ENCODE assay signal across 8 cellular contexts in the genomic region with DNA sequence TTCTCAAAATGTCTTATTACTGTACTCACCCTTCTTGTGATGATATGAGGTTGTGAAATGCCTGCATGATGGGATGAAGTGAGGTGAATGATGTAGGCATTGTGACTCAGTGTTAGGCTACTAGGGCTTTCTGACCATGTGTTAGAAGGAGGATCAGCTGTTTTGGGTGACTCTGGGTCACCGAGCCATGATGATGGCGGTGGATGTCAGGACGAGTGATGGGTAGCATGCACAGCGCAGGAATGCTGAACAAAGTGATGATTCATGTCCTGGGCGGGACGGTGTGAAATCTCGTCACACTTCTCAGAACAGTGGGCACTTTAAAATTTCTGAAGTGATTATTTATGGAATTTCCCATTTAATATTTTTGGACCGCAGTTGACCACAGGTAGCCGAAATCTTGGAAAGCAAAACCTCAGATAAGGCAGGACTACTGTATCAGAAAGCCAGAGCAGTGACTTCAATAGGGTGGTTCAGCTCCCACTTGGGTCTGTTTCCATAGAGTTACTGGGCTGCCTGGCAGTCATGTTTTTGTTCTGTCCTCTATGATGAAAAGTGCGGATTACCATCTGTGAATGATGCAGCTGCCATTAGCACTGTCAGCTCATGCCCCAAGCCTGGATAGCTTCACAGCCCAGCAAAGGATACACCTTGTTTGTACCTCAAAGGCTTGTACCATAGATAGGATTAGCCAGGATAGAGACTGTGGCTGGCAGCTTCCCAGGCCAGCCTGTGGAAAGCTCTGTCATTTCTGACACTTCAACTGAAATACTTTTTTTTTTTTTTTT. TPM values are rescaled to one million over a fixed set of nuclear protein-coding genes. Genes with fewer than 3 reads are reported as not detected.
A peak's percentile ranks its signal among the peaks of the same experiment; 100 is the strongest.
DNase-seq lines count a peak whose midpoint lies in the region; ATAC-seq and TF ChIP-seq lines count a peak whose summit lies in the region.

No MANE protein-coding gene starts in this region.

- H3K27ac Mint-ChIP-seq in T-helper 2 cell treated with Interferon-gamma antibody and Interleukin-4, amounts not matched to agents 5 μg/mL and 100 μg/mL, for 36 hours, result peak overlapping the region; percentile 71

- TF ChIP-seq CTCF in epithelial cell of proximal tubule (conservative IDR thresholded peaks at IDR 0.05; ENCODE audit: low read depth, low read length) (no peak), spleen (IDR thresholded peaks at IDR 0.05 in 8 of 11, conservative IDR thresholded peaks at IDR 0.05 in 3 of 11) (no peak)

- H3K36me3 Mint-ChIP-seq in T-helper 2 cell treated with Interferon-gamma antibody and Interleukin-4, amounts not matched to agents 5 μg/mL and 100 μg/mL, for 36 hours (ENCODE audit: low read depth), result no peaks in the 10 kb centered on the region

- TF ChIP-seq POLR2A in spleen (IDR thresholded peaks at IDR 0.05), result no peak

- peak overlapping the region in 4 of 8 donors; percentile 35 to 75 (median 60) for H3K27ac ChIP-seq in spleen

- peaks cover 0 to 74% (median 30%) of the 10 kb centered on the region in 6 donors for H3K36me3 ChIP-seq in spleen

- no peaks in the 10 kb centered on the region for H3K9me3 Mint-ChIP-seq in T-helper 2 cell treated with Interferon-gamma antibody and Interleukin-4, amounts not matched to agents 5 μg/mL and 100 μg/mL, for 36 hours

- no peaks in the 10 kb centered on the region for H3K27me3 Mint-ChIP-seq in T-helper 2 cell treated with Interferon-gamma antibody and Interleukin-4, amounts not matched to agents 5 μg/mL and 100 μg/mL, for 36 hours (ENCODE audit: low read depth)

- peaks cover 15% of the 10 kb centered on the region for H3K4me1 Mint-ChIP-seq in T-helper 2 cell treated with Interferon-gamma antibody and Interleukin-4, amounts not matched to agents 5 μg/mL and 100 μg/mL, for 36 hours (ENCODE audit: low read depth)

- ATAC-seq in HG02642 (IDR thresholded peaks at IDR 0.05; ENCODE audit: poor library complexity, unreplicated experiment), result no peak
- no peak for ATAC-seq in HG03565 (IDR thresholded peaks at IDR 0.05; ENCODE audit: unreplicated experiment)

- peak overlapping the region; percentile 20 for H3K4me3 ChIP-seq in epithelial cell of proximal tubule (ENCODE audit: low read depth, low read length)
- H3K4me3 ChIP-seq in spleen, result no peak overlapping the region

- H3K4me1 ChIP-seq in spleen, result peaks cover 0 to 54% (median 21%) of the 10 kb centered on the region in 6 donors

- no peaks in the 10 kb centered on the region for H3K9me3 ChIP-seq in spleen

- H3K4me3 Mint-ChIP-seq in T-helper 2 cell treated with Interferon-gamma antibody and Interleukin-4, amounts not matched to agents 5 μg/mL and 100 μg/mL, for 36 hours, result peak overlapping the region; percentile 1

- 52 to 83% (median 67%) methylated on average over 10 of the region's 10 CpGs for WGBS in spleen, 5 donors

- peak; percentile 98 for DNase-seq in GM04503 (ENCODE audit: low read depth)
- peak; percentile 40 for DNase-seq in T-helper 2 cell treated with Interferon-gamma antibody and Interleukin-4, amounts not matched to agents 5 μg/mL and 100 μg/mL, for 36 hours (ENCODE audit: low spot score)
- DNase-seq in epithelial cell of proximal tubule (ENCODE audit: low read depth), result peak; percentile 96
- peak; percentile 55 to 65 (median 58) for DNase-seq in stimulated activated CD4-positive, alpha-beta T cell treated with anti-CD3 and anti-CD28 coated beads, Interleukin-12 subunit alpha, Interleukin-12 subunit beta, amount 100 ng/mL, for 48 hours (ENCODE audit: low read depth in 2 of 3, low spot score in 1 of 3)
- no peak for DNase-seq in SKM-1 treated with dmso at 0.1 percent for 144 hours (lab: John Stamatoyannopoulos, UW; ENCODE audit: unreplicated experiment)
- DNase-seq in spleen, result no peak

- intact Hi-C loops in spleen (cut with DNase I; ENCODE audit: low total_unique reads), result no loop called here

- H3K27me3 ChIP-seq in spleen (replicated peaks in 1 of 7), result no peaks in the 10 kb centered on the region

RNA-seq across cellular contexts. Expression of gene IL6R, which starts 26.6 kb away (rescaled TPM):
- total RNA-seq in epithelial cell of proximal tubule (9.5 and 14.5 TPM in 2 replicates), spleen (10 to 100 TPM; 40.3 to 74.5 (median 55.5) TPM)
- 1 to 10 TPM; 2.8 to 6.1 (median 3.9) TPM for polyA plus RNA-seq in spleen

Comparison
In these comparisons a context has a peak if more than half of its experiments do, and no peak if none do; other contexts are left out.
1. DNase-seq: peak in GM04503 (single experiment), T-helper 2 cell treated with Interferon-gamma antibody and Interleukin-4, amounts not matched to agents 5 μg/mL and 100 μg/mL, for 36 hours (single experiment), epithelial cell of proximal tubule (single experiment) and stimulated activated CD4-positive, alpha-beta T cell treated with anti-CD3 and anti-CD28 coated beads, Interleukin-12 subunit alpha, Interleukin-12 subunit beta, amount 100 ng/mL, for 48 hours (3 of 3); none in SKM-1 treated with dmso at 0.1 percent for 144 hours (single experiment) and spleen (single experiment).